Comparison of ENCODE assay signal across 1 cellular context in genomic region chr1:26827205-26827604, GRCh38.
TF ChIP-seq lines count a peak whose summit lies in the region.

No MANE protein-coding gene starts in this region.

TF ChIP-seq in H1, 55 proteins besides CTCF, POLR2A, EP300 and RAD21:
- no peak for TF ChIP-seq POU5F1 (IDR thresholded peaks at IDR 0.05; ENCODE audit: low read depth, low read length)
- TF ChIP-seq RFX5 (IDR thresholded peaks at IDR 0.05; ENCODE audit: borderline replicate concordance, low read depth, low read length) = no peak
- TF ChIP-seq YY1 (IDR thresholded peaks at IDR 0.05; ENCODE audit: low read depth, low read length) = no peak
- no peak for TF ChIP-seq SP1 (IDR thresholded peaks at IDR 0.05; ENCODE audit: low read depth, low read length)
- no peak for TF ChIP-seq SIX5 (IDR thresholded peaks at IDR 0.05; ENCODE audit: low read depth, low read length)
- TF ChIP-seq NRF1 (IDR thresholded peaks at IDR 0.05; ENCODE audit: low read depth, low read length) = no peak
- no peak for TF ChIP-seq GTF2F1 (IDR thresholded peaks at IDR 0.05; ENCODE audit: borderline replicate concordance, low read depth, low read length)
- TF ChIP-seq ATF2 (IDR thresholded peaks at IDR 0.05; ENCODE audit: low read length) = no peak
- TF ChIP-seq SP4 (IDR thresholded peaks at IDR 0.05; ENCODE audit: low read length) = no peak
- TF ChIP-seq HDAC6 (IDR thresholded peaks at IDR 0.05; ENCODE audit: low read depth, low read length) = no peak
- TF ChIP-seq RXRA (IDR thresholded peaks at IDR 0.05; ENCODE audit: insufficient read depth, low read depth, low read length) = no peak
